In the genomic region with DNA sequence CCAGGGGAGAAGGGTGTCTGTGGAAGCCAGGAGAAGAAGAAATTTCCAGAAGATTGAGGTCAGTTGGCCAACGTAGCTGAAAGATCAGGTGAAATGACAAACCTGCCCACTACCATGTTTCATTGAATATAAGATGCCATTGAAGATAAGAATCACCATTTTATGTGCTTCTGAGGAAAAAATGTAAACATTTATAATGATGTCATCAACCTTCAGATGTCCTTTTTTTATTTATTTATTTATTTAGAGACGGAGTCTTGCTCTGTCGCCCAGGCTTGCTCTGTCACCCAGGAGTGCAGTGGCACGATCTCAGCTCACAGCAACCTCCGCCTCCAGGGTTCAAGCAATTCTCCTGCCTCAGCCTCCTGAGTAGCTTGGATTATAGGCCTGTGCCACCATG, we compare ENCODE assay signal across 26 cellular contexts. TPM values are rescaled to one million over a fixed set of nuclear protein-coding genes. Genes with fewer than 3 reads are reported as not detected.
DNase-seq lines count a peak whose midpoint lies in the region; ATAC-seq, FAIRE-seq and TF ChIP-seq lines count a peak whose summit lies in the region.
"Had no signal": no experiment of that assay in that cellular context is flagged by ENCODE, and none has a peak within 500 bp of the region (broad histone marks: within the 10 kb centered on the region; RNA-seq: fewer than 3 reads in every experiment).

No MANE protein-coding gene starts in this region.

- H3K9me3 ChIP-seq in HepG2 (ENCODE audit: low read length) (no peaks in the 10 kb centered on the region), right lobe of liver (no peaks in the 10 kb centered on the region), HEK293 (ENCODE audit: control insufficient read depth, insufficient read depth, low read depth, low read length) (no peaks in the 10 kb centered on the region), K562 (replicated peaks; ENCODE audit: control insufficient read depth, insufficient read depth, low read depth, low read length) (no peaks in the 10 kb centered on the region)
- H3K9me3 ChIP-seq: BLaER1 had no signal

- H3K27me3 ChIP-seq in HepG2 (ENCODE audit: control insufficient read depth in 1 of 2, insufficient read depth in 2 of 2, low read length in 2 of 2) (peaks cover 2 to 7% of the 10 kb centered on the region in 2 experiments), right lobe of liver (no peaks in the 10 kb centered on the region), K562 (ENCODE audit: control insufficient read depth in 2 of 2, insufficient read depth in 2 of 2, low read length in 2 of 2) (no peaks in the 10 kb centered on the region)

- DNase-seq in HepG2 (ENCODE audit: low spot score) (no peak), right lobe of liver (no peak), K562 (ENCODE audit: extremely low read depth in 1 of 4, low spot score in 3 of 4) (no peak), HTR-8/SVneo (ENCODE audit: insufficient read length, low spot score) (no peak), omental fat pad (ENCODE audit: low spot score) (no peak)
- DNase-seq: 8988T; ACHN; BE2C; C1 segment of cervical spinal cord; CD4-positive, alpha-beta memory T cell; CD4-positive, CD25-positive, alpha-beta regulatory T cell; CD8-positive, alpha-beta memory T cell; COR-L47; DMS 273 treated with DMSO at 0.1 percent for 48 hours; DMS153; DMS53; DMS79; DND-41; EL; GF-D8 had no signal

- no peak for TF ChIP-seq EP300 in HepG2 (IDR thresholded peaks at IDR 0.05; ENCODE audit: low read depth in 2 of 2, low read length in 2 of 2)
- TF ChIP-seq EP300 in HepG2 (CRISPR knock-in tag; IDR thresholded peaks at IDR 0.05; ENCODE audit: borderline replicate concordance) = no peak
- no peak for TF ChIP-seq EP300 in K562 (IDR thresholded peaks at IDR 0.05; ENCODE audit: low read length)

- no peak overlapping the region for H2AFZ ChIP-seq in HepG2 (ENCODE audit: low read length)
- H2AFZ ChIP-seq in K562 (ENCODE audit: low read depth, low read length) = no peak overlapping the region

- H3K27ac ChIP-seq in HepG2 (ENCODE audit: extremely low read length, insufficient read depth, low read length) = no peak overlapping the region
- H3K27ac ChIP-seq in right lobe of liver = no peak overlapping the region
- H3K27ac ChIP-seq in HEK293 (ENCODE audit: extremely low read depth, low read depth, low read length) = no peak overlapping the region
- H3K27ac ChIP-seq in K562 (ENCODE audit: extremely low read depth, low read depth, low read length) = no peak overlapping the region
- H3K27ac ChIP-seq: BLaER1 had no signal

- peaks cover 7% of the 10 kb centered on the region for H3K4me1 ChIP-seq in HepG2 (ENCODE audit: insufficient read depth, low read length)
- H3K4me1 ChIP-seq in right lobe of liver = no peaks in the 10 kb centered on the region
- H3K4me1 ChIP-seq in HEK293 (ENCODE audit: control insufficient read depth, insufficient read depth, low read length) = no peaks in the 10 kb centered on the region
- H3K4me1 ChIP-seq in K562 (replicated peaks in 1 of 2; ENCODE audit: control insufficient read depth in 2 of 2, insufficient read depth in 2 of 2, low read length in 2 of 2) = peaks cover 3% of the 10 kb centered on the region in 2 experiments; a peak in 3 of 5 replicates
- H3K4me1 ChIP-seq: BE2C had no signal

- no peaks in the 10 kb centered on the region for H3K79me2 ChIP-seq in HepG2 (ENCODE audit: insufficient read depth, low read length)
- H3K79me2 ChIP-seq in K562 (ENCODE audit: control insufficient read depth, insufficient read depth, low read length) = no peaks in the 10 kb centered on the region

- H3K9ac ChIP-seq in HepG2 (ENCODE audit: insufficient read depth, low read depth, low read length) (no peak overlapping the region), K562 (ENCODE audit: insufficient read depth in 1 of 2, low read depth in 2 of 2, low read length in 2 of 2) (no peak overlapping the region)
- H3K9ac ChIP-seq: BLaER1 had no signal

- 83% methylated on average over 5 of the region's 5 CpGs for WGBS in HepG2 (ENCODE audit: low lambda C conversion rate)
- WGBS in right lobe of liver (ENCODE audit: insufficient coverage, low coverage, low lambda C conversion rate, missing lambda C conversion rate) = 95% methylated on average over 5 of the region's 5 CpGs
- WGBS in K562 (ENCODE audit: insufficient coverage, low coverage, missing lambda C conversion rate) = 77% methylated on average over 3 of the region's 5 CpGs

- CTCF ChIA-PET in HepG2 (lab: Yijun Ruan, JAX; ENCODE audit: low intra/inter-chr PET ratio, low total read pairs) (no interaction called here), HEK293 (lab: Yijun Ruan, JAX) (interaction anchor here (0.6 to 1.2 kb wide), 3 partner anchors 49 to 804 kb away, joined by 3 to 4 read pairs (median 3); no protein-coding TSS in a partner anchor), K562 (lab: Yijun Ruan, JAX; ENCODE audit: low intra/inter-chr PET ratio) (no interaction called here)

- H3K4me3 ChIP-seq in HepG2 (replicated peaks in 1 of 3; ENCODE audit: insufficient read depth in 1 of 3, low read depth in 2 of 3, low read length in 3 of 3) (no peak overlapping the region), right lobe of liver (no peak overlapping the region), HEK293 (ENCODE audit: low read depth, low read length) (no peak overlapping the region), K562 (no peak overlapping the region)
- H3K4me3 ChIP-seq: BLaER1 had no signal

- intact Hi-C loops in HepG2 (cut with micrococcal nuclease; ENCODE audit: unreplicated experiment) (no loop called here), right lobe of liver (cut with DNase I) (no loop called here), K562 (cut with micrococcal nuclease) (no loop called here)

- BruUV-seq in HepG2 (replicated peaks; lab: Mats Ljungman, UMichigan) (no TSS peak), K562 (replicated peaks; lab: Mats Ljungman, UMichigan) (no TSS peak)

- POLR2A ChIA-PET in HepG2 (lab: Yijun Ruan, JAX) = interaction anchor here (1.2 kb wide), 1 partner anchor 26 kb away, joined by 4 read pairs; a partner anchor contains a TSS
- POLR2A ChIA-PET in HEK293 (lab: Yijun Ruan, JAX) = no interaction called here
- POLR2A ChIA-PET in K562 (lab: Yijun Ruan, JAX) = no interaction called here

- no peak for TF ChIP-seq RAD21 in HepG2 (CRISPR knock-in tag; IDR thresholded peaks at IDR 0.05)
- TF ChIP-seq RAD21 in K562 (CRISPR knock-in tag; conservative IDR thresholded peaks at IDR 0.05 in 1 of 2, IDR thresholded peaks at IDR 0.05 in 1 of 2) = no peak

- in situ Hi-C loops in HepG2 (cut with HindIII; ENCODE audit: extremely low pct_ligation_motif_present, low pct_unique_long_range_greater_than_20kb) (no loop called here), K562 (cut with MboI) (no loop called here)

- H4K20me1 ChIP-seq in HepG2 (ENCODE audit: insufficient read depth, low read length) (no peaks in the 10 kb centered on the region; the same call in 1 of the 2 replicates), K562 (replicated peaks; ENCODE audit: control insufficient read depth, insufficient read depth, low read length) (no peaks in the 10 kb centered on the region; the same call in 1 of the 2 replicates)

- H3K4me2 ChIP-seq in HepG2 (ENCODE audit: low read depth, low read length) (no peak overlapping the region), K562 (ENCODE audit: insufficient read depth, low read length) (no peak overlapping the region)
- H3K4me2 ChIP-seq: BLaER1 had no signal

- H3K9me1 ChIP-seq in K562 (ENCODE audit: control insufficient read depth, insufficient read depth, low read length) = no peaks in the 10 kb centered on the region

- ATAC-seq in HepG2 (no peak), right lobe of liver (no peak), K562 (no peak), omental fat pad (ENCODE audit: low FRiP score) (no peak)

- TF ChIP-seq POLR2A in HepG2 (IDR thresholded peaks at IDR 0.05; ENCODE audit: insufficient read depth in 1 of 2, low read depth in 2 of 2, low read length in 2 of 2) (no peak), right lobe of liver (IDR thresholded peaks at IDR 0.05) (no peak), K562 (conservative IDR thresholded peaks at IDR 0.05) (no peak)

- TF ChIP-seq CTCF in HepG2 (CRISPR knock-in tag; IDR thresholded peaks at IDR 0.05) = no peak
- no peak for TF ChIP-seq CTCF in right lobe of liver (IDR thresholded peaks at IDR 0.05)
- no peak for TF ChIP-seq CTCF in HEK293 (tag by site-specific recombination; IDR thresholded peaks at IDR 0.05)
- TF ChIP-seq CTCF in K562 (IDR thresholded peaks at IDR 0.05 in 2 of 3, conservative IDR thresholded peaks at IDR 0.05 in 1 of 3; ENCODE audit: insufficient read depth in 2 of 3, low read depth in 1 of 3, low read length in 3 of 3) = no peak
- TF ChIP-seq CTCF in omental fat pad (IDR thresholded peaks at IDR 0.05) = no peak

- no peak for FAIRE-seq in HepG2 (lab: Jason Lieb, UNC)
- FAIRE-seq in K562 (lab: Jason Lieb, UNC) = no peak
- FAIRE-seq in HTR-8/SVneo (lab: Jason Lieb, UNC) = no peak
- FAIRE-seq: A204.1, G401.6, GM12891, GM19239 had no signal

- H3K36me3 ChIP-seq in HepG2 (replicated peaks in 1 of 2; ENCODE audit: control insufficient read depth in 1 of 2, insufficient read depth in 2 of 2, low read length in 2 of 2) = peaks cover 13 to 27% of the 10 kb centered on the region in 2 experiments; a peak in 4 of 5 replicates
- H3K36me3 ChIP-seq in right lobe of liver = no peaks in the 10 kb centered on the region
- peaks cover 6 to 42% of the 10 kb centered on the region in 2 experiments; a peak in 2 of 3 replicates for H3K36me3 ChIP-seq in HEK293 (ENCODE audit: control insufficient read depth in 2 of 2, insufficient read depth in 1 of 2, low read length in 2 of 2)
- peaks cover 31% of the 10 kb centered on the region; the same call in 2 of the 3 replicates for H3K36me3 ChIP-seq in K562 (ENCODE audit: control insufficient read depth, insufficient read depth, low read length)

RNA-seq across cellular contexts. Expression of a gene that starts 4.9 kb away (rescaled TPM):
- total RNA-seq in HepG2 (2016; rRNA removed; fragmentation: Illumina TruSeq; extraction: Trizol) (13.5 and 25.1 TPM in 2 replicates), right lobe of liver (1 to 10 TPM in 1 of 6 experiments, under 1 TPM in 5; 0.19 to 1.6 (median 0.63) TPM), K562 (2014; rRNA removed) (52.5 and 59.1 TPM in 2 replicates), K562 (2014; rRNA removed; fragmentation: Illumina TruSeq; extraction: Trizol) (16.1 TPM in 2 replicates), K562 (2015; rRNA removed; fragmentation: Illumina TruSeq; extraction: Trizol) (21.9 and 22.3 TPM in 2 replicates), K562 (2021) (39.6 and 42.4 TPM in 2 replicates), omental fat pad (1 to 10 TPM; 1.7 to 6.3 (median 2.9) TPM)
- total RNA-seq in HepG2 (2016; cell fraction: cytosol; rRNA removed; fragmentation: Illumina TruSeq; extraction: Trizol; ENCODE audit: low read depth) = 11.1 and 12.1 TPM in 2 replicates
- 12.9 and 25.2 TPM in 2 replicates for total RNA-seq in HepG2 (2016; cell fraction: insoluble cytoplasmic fraction; rRNA removed; fragmentation: Illumina TruSeq; extraction: Trizol)
- total RNA-seq in HepG2 (2016; cell fraction: membrane; rRNA removed; fragmentation: Illumina TruSeq; extraction: Trizol) = 17.4 and 19.2 TPM in 2 replicates
- total RNA-seq in HepG2 (2016; cell fraction: nucleus; rRNA removed; fragmentation: Illumina TruSeq; extraction: Trizol) = 22.7 and 24.9 TPM in 2 replicates
- polyA plus RNA-seq in HepG2 (2011; rRNA removed) (20.4 and 31.7 TPM in 2 replicates), K562 (2011; rRNA removed) (19.2 and 20.3 TPM in 2 replicates), K562 (2014; fragmentation: Illumina TruSeq; extraction: Trizol) (22.1 and 27.7 TPM in 2 replicates), K562 (2014; fragmentation: Nextera tagmentation; extraction: Ambion mirVana) (under 1 TPM; 0.03 to 0.07 TPM), K562 (2014; rRNA removed) (49.0 and 50.3 TPM in 2 replicates)
- polyA plus RNA-seq in HepG2 (2011; cell fraction: cytosol; rRNA removed) = 24.7 and 33.2 TPM in 2 replicates
- 25.3 and 29.3 TPM in 2 replicates for polyA plus RNA-seq in HepG2 (2011; cell fraction: nucleus; rRNA removed)
- 12.3 and 15.4 TPM in 2 replicates for polyA plus RNA-seq in HepG2 (2012)
- polyA plus RNA-seq in HepG2 (2016; cell fraction: cytosol; fragmentation: Illumina TruSeq; extraction: Trizol; ENCODE audit: low read depth) = 13.5 and 14.7 TPM in 2 replicates
- polyA plus RNA-seq in HepG2 (2016; cell fraction: insoluble cytoplasmic fraction; fragmentation: Illumina TruSeq; extraction: Trizol; ENCODE audit: low read depth) = 12.3 and 15.0 TPM in 2 replicates
- 18.5 and 19.8 TPM in 2 replicates for polyA plus RNA-seq in HepG2 (2016; cell fraction: membrane; fragmentation: Illumina TruSeq; extraction: Trizol; ENCODE audit: low read depth)
- 39.4 and 41.1 TPM in 2 replicates for polyA plus RNA-seq in HepG2 (2016; cell fraction: nucleus; fragmentation: Illumina TruSeq; extraction: Trizol; ENCODE audit: insufficient read depth, low read depth)
- 19.7 and 24.8 TPM in 2 replicates for polyA minus RNA-seq in HepG2 (2011; rRNA and poly(A)+ RNA removed; ENCODE audit: low replicate concordance)
- polyA minus RNA-seq in HepG2 (2011; cell fraction: cytosol; rRNA and poly(A)+ RNA removed) = 10.5 and 11.6 TPM in 2 replicates
- 5.3 and 7.3 TPM in 2 replicates for polyA minus RNA-seq in HepG2 (2011; cell fraction: nucleus; rRNA and poly(A)+ RNA removed)
- total RNA-seq in K562 (2011; cell fraction: chromatin; rRNA removed; ENCODE audit: low replicate concordance) = 17.2 and 34.9 TPM in 2 replicates
- total RNA-seq in K562 (2011; cell fraction: nucleolus; rRNA removed) = 47.0 and 49.4 TPM in 2 replicates
- total RNA-seq in K562 (2011; cell fraction: nucleoplasm; rRNA removed) = 23.7 and 31.7 TPM in 2 replicates
- 19.5 and 45.6 TPM in 2 replicates for polyA plus RNA-seq in K562 (2011; cell fraction: cytosol; rRNA removed)
- 22.1 and 37.7 TPM in 2 replicates for polyA plus RNA-seq in K562 (2011; cell fraction: nucleus; rRNA removed)
- 18.9 and 20.5 TPM in 2 replicates for polyA plus RNA-seq in K562 (2012)
- 12.9 and 14.7 TPM in 2 replicates for polyA minus RNA-seq in K562 (2011; rRNA and poly(A)+ RNA removed)
- polyA minus RNA-seq in K562 (2011; cell fraction: cytosol; rRNA and poly(A)+ RNA removed) = 16.8 and 18.6 TPM in 2 replicates
- 9.6 and 11.8 TPM in 2 replicates for polyA minus RNA-seq in K562 (2011; cell fraction: nucleus; rRNA and poly(A)+ RNA removed)

RNA-seq across cellular contexts. Expression of a gene that starts 25.9 kb away (rescaled TPM):
- total RNA-seq in HepG2 (2016; rRNA removed; fragmentation: Illumina TruSeq; extraction: Trizol) (133 and 134 TPM in 2 replicates), right lobe of liver (10 to 100 TPM in 2 of 6 experiments, 1 to 10 TPM in 4; 1.6 to 25.3 (median 3.2) TPM), K562 (2014; rRNA removed) (114 and 127 TPM in 2 replicates), K562 (2014; rRNA removed; fragmentation: Illumina TruSeq; extraction: Trizol) (42.8 and 53.3 TPM in 2 replicates), K562 (2015; rRNA removed; fragmentation: Illumina TruSeq; extraction: Trizol) (74.8 and 78.4 TPM in 2 replicates), K562 (2021) (132 and 139 TPM in 2 replicates), omental fat pad (10 to 100 TPM in 1 of 4 donors, 1 to 10 TPM in 3; 2.7 to 10.4 (median 5.9) TPM)
- total RNA-seq in HepG2 (2016; cell fraction: cytosol; rRNA removed; fragmentation: Illumina TruSeq; extraction: Trizol; ENCODE audit: low read depth) = 22.3 and 24.9 TPM in 2 replicates
- total RNA-seq in HepG2 (2016; cell fraction: insoluble cytoplasmic fraction; rRNA removed; fragmentation: Illumina TruSeq; extraction: Trizol) = 115 and 130 TPM in 2 replicates
- 33.8 and 39.4 TPM in 2 replicates for total RNA-seq in HepG2 (2016; cell fraction: membrane; rRNA removed; fragmentation: Illumina TruSeq; extraction: Trizol)
- 68.8 and 75.2 TPM in 2 replicates for total RNA-seq in HepG2 (2016; cell fraction: nucleus; rRNA removed; fragmentation: Illumina TruSeq; extraction: Trizol)
- polyA plus RNA-seq in HepG2 (2011; rRNA removed) (34.3 and 43.5 TPM in 2 replicates), K562 (2011; rRNA removed) (85.3 and 107 TPM in 2 replicates), K562 (2014; fragmentation: Illumina TruSeq; extraction: Trizol) (67.5 and 83.1 TPM in 2 replicates), K562 (2014; fragmentation: Nextera tagmentation; extraction: Ambion mirVana) (1 to 10 TPM; 5.8 to 5.9 TPM), K562 (2014; rRNA removed) (76.5 and 83.7 TPM in 2 replicates)
- polyA plus RNA-seq in HepG2 (2011; cell fraction: cytosol; rRNA removed) = 28.9 and 46.8 TPM in 2 replicates
- polyA plus RNA-seq in HepG2 (2011; cell fraction: nucleus; rRNA removed) = 34.6 and 57.1 TPM in 2 replicates
- polyA plus RNA-seq in HepG2 (2012) = 19.7 and 32.1 TPM in 2 replicates
- polyA plus RNA-seq in HepG2 (2016; cell fraction: cytosol; fragmentation: Illumina TruSeq; extraction: Trizol; ENCODE audit: low read depth) = 7.2 and 8.0 TPM in 2 replicates
- polyA plus RNA-seq in HepG2 (2016; cell fraction: insoluble cytoplasmic fraction; fragmentation: Illumina TruSeq; extraction: Trizol; ENCODE audit: low read depth) = 74.7 and 93.0 TPM in 2 replicates
- polyA plus RNA-seq in HepG2 (2016; cell fraction: membrane; fragmentation: Illumina TruSeq; extraction: Trizol; ENCODE audit: low read depth) = 14.0 and 16.6 TPM in 2 replicates
- polyA plus RNA-seq in HepG2 (2016; cell fraction: nucleus; fragmentation: Illumina TruSeq; extraction: Trizol; ENCODE audit: insufficient read depth, low read depth) = 65.8 and 73.2 TPM in 2 replicates
- 166 and 435 TPM in 2 replicates for polyA minus RNA-seq in HepG2 (2011; rRNA and poly(A)+ RNA removed; ENCODE audit: low replicate concordance)
- polyA minus RNA-seq in HepG2 (2011; cell fraction: cytosol; rRNA and poly(A)+ RNA removed) = 38.0 and 60.1 TPM in 2 replicates
- polyA minus RNA-seq in HepG2 (2011; cell fraction: nucleus; rRNA and poly(A)+ RNA removed) = 20.4 and 28.2 TPM in 2 replicates
- total RNA-seq in K562 (2011; cell fraction: chromatin; rRNA removed; ENCODE audit: low replicate concordance) = 47.8 and 103 TPM in 2 replicates
- total RNA-seq in K562 (2011; cell fraction: nucleolus; rRNA removed) = 73.3 and 75.2 TPM in 2 replicates
- total RNA-seq in K562 (2011; cell fraction: nucleoplasm; rRNA removed) = 58.3 and 58.7 TPM in 2 replicates
- polyA plus RNA-seq in K562 (2011; cell fraction: cytosol; rRNA removed) = 111 and 139 TPM in 2 replicates
- polyA plus RNA-seq in K562 (2011; cell fraction: nucleus; rRNA removed) = 97.8 and 104 TPM in 2 replicates
- polyA plus RNA-seq in K562 (2012) = 69.7 and 85.9 TPM in 2 replicates
- polyA minus RNA-seq in K562 (2011; rRNA and poly(A)+ RNA removed) = 93.0 and 140 TPM in 2 replicates
- 127 and 131 TPM in 2 replicates for polyA minus RNA-seq in K562 (2011; cell fraction: cytosol; rRNA and poly(A)+ RNA removed)
- 35.5 and 49.1 TPM in 2 replicates for polyA minus RNA-seq in K562 (2011; cell fraction: nucleus; rRNA and poly(A)+ RNA removed)

RNA-seq across cellular contexts. Expression of a gene that starts 33.5 kb away (rescaled TPM):
- total RNA-seq in HepG2 (2016; rRNA removed; fragmentation: Illumina TruSeq; extraction: Trizol) (16.0 and 25.8 TPM in 2 replicates), right lobe of liver (10 to 100 TPM; 13.9 to 25.9 (median 23.3) TPM), K562 (2014; rRNA removed) (18.6 and 23.2 TPM in 2 replicates), K562 (2014; rRNA removed; fragmentation: Illumina TruSeq; extraction: Trizol) (3.7 and 7.3 TPM in 2 replicates), K562 (2015; rRNA removed; fragmentation: Illumina TruSeq; extraction: Trizol) (9.2 and 10.3 TPM in 2 replicates), K562 (2021) (19.4 and 21.5 TPM in 2 replicates), omental fat pad (10 to 100 TPM; 31.4 to 39.0 (median 33.5) TPM)
- 5.2 and 7.7 TPM in 2 replicates for total RNA-seq in HepG2 (2016; cell fraction: cytosol; rRNA removed; fragmentation: Illumina TruSeq; extraction: Trizol; ENCODE audit: low read depth)
- total RNA-seq in HepG2 (2016; cell fraction: insoluble cytoplasmic fraction; rRNA removed; fragmentation: Illumina TruSeq; extraction: Trizol) = 18.1 and 26.7 TPM in 2 replicates
- 14.2 and 15.9 TPM in 2 replicates for total RNA-seq in HepG2 (2016; cell fraction: membrane; rRNA removed; fragmentation: Illumina TruSeq; extraction: Trizol)
- 19.5 and 20.8 TPM in 2 replicates for total RNA-seq in HepG2 (2016; cell fraction: nucleus; rRNA removed; fragmentation: Illumina TruSeq; extraction: Trizol)
- polyA plus RNA-seq in HepG2 (2011; rRNA removed) (25.4 and 35.4 TPM in 2 replicates), K562 (2011; rRNA removed) (13.9 and 18.2 TPM in 2 replicates), K562 (2014; fragmentation: Illumina TruSeq; extraction: Trizol) (11.1 and 13.2 TPM in 2 replicates), K562 (2014; fragmentation: Nextera tagmentation; extraction: Ambion mirVana) (1 to 10 TPM in 1 of 2 experiments, under 1 TPM in 1; 0.66 to 1.4 TPM), K562 (2014; rRNA removed) (16.7 and 19.5 TPM in 2 replicates)
- polyA plus RNA-seq in HepG2 (2011; cell fraction: cytosol; rRNA removed) = 20.8 and 29.8 TPM in 2 replicates
- 39.0 and 41.7 TPM in 2 replicates for polyA plus RNA-seq in HepG2 (2011; cell fraction: nucleus; rRNA removed)
- 13.0 and 16.0 TPM in 2 replicates for polyA plus RNA-seq in HepG2 (2012)
- polyA plus RNA-seq in HepG2 (2016; cell fraction: cytosol; fragmentation: Illumina TruSeq; extraction: Trizol; ENCODE audit: low read depth) = 5.6 and 6.4 TPM in 2 replicates
- polyA plus RNA-seq in HepG2 (2016; cell fraction: insoluble cytoplasmic fraction; fragmentation: Illumina TruSeq; extraction: Trizol; ENCODE audit: low read depth) = 14.3 TPM in 2 replicates
- polyA plus RNA-seq in HepG2 (2016; cell fraction: membrane; fragmentation: Illumina TruSeq; extraction: Trizol; ENCODE audit: low read depth) = 9.6 and 10.9 TPM in 2 replicates
- polyA plus RNA-seq in HepG2 (2016; cell fraction: nucleus; fragmentation: Illumina TruSeq; extraction: Trizol; ENCODE audit: insufficient read depth, low read depth) = 34.7 and 36.4 TPM in 2 replicates
- polyA minus RNA-seq in HepG2 (2011; rRNA and poly(A)+ RNA removed; ENCODE audit: low replicate concordance) = 60.4 and 130 TPM in 2 replicates
- 12.0 and 12.9 TPM in 2 replicates for polyA minus RNA-seq in HepG2 (2011; cell fraction: cytosol; rRNA and poly(A)+ RNA removed)
- 12.6 and 20.5 TPM in 2 replicates for polyA minus RNA-seq in HepG2 (2011; cell fraction: nucleus; rRNA and poly(A)+ RNA removed)
- 9.3 and 35.1 TPM in 2 replicates for total RNA-seq in K562 (2011; cell fraction: chromatin; rRNA removed; ENCODE audit: low replicate concordance)
- total RNA-seq in K562 (2011; cell fraction: nucleolus; rRNA removed) = 40.4 and 44.2 TPM in 2 replicates
- total RNA-seq in K562 (2011; cell fraction: nucleoplasm; rRNA removed) = 25.4 and 30.3 TPM in 2 replicates
- polyA plus RNA-seq in K562 (2011; cell fraction: cytosol; rRNA removed) = 26.2 and 45.0 TPM in 2 replicates
- 43.6 and 57.3 TPM in 2 replicates for polyA plus RNA-seq in K562 (2011; cell fraction: nucleus; rRNA removed)
- 14.2 and 17.5 TPM in 2 replicates for polyA plus RNA-seq in K562 (2012)
- 7.6 and 11.4 TPM in 2 replicates for polyA minus RNA-seq in K562 (2011; rRNA and poly(A)+ RNA removed)
- polyA minus RNA-seq in K562 (2011; cell fraction: cytosol; rRNA and poly(A)+ RNA removed) = 9.7 and 14.2 TPM in 2 replicates
- polyA minus RNA-seq in K562 (2011; cell fraction: nucleus; rRNA and poly(A)+ RNA removed) = 9.0 and 15.6 TPM in 2 replicates

RNA-seq across cellular contexts. Expression of a gene that starts 48.7 kb away (rescaled TPM):
- 0.24 and 0.42 TPM in 2 replicates for total RNA-seq in HepG2 (2016; rRNA removed; fragmentation: Illumina TruSeq; extraction: Trizol)
- 0.09 and 0.30 TPM in 2 replicates for total RNA-seq in HepG2 (2016; cell fraction: cytosol; rRNA removed; fragmentation: Illumina TruSeq; extraction: Trizol; ENCODE audit: low read depth)
- total RNA-seq in HepG2 (2016; cell fraction: insoluble cytoplasmic fraction; rRNA removed; fragmentation: Illumina TruSeq; extraction: Trizol) = 0.13 and 0.30 TPM in 2 replicates
- total RNA-seq in HepG2 (2016; cell fraction: membrane; rRNA removed; fragmentation: Illumina TruSeq; extraction: Trizol) = 0.56 and 0.72 TPM in 2 replicates
- total RNA-seq in HepG2 (2016; cell fraction: nucleus; rRNA removed; fragmentation: Illumina TruSeq; extraction: Trizol) = 1.0 and 2.3 TPM in 2 replicates
- 14.5 and 17.9 TPM in 2 replicates for polyA plus RNA-seq in HepG2 (2011; rRNA removed)
- polyA plus RNA-seq in HepG2 (2011; cell fraction: cytosol; rRNA removed) = 12.3 and 15.2 TPM in 2 replicates
- polyA plus RNA-seq in HepG2 (2011; cell fraction: nucleus; rRNA removed) = 97.1 and 99.3 TPM in 2 replicates
- 7.0 and 10.3 TPM in 2 replicates for polyA plus RNA-seq in HepG2 (2012)
- 0.44 and 0.71 TPM in 2 replicates for polyA plus RNA-seq in HepG2 (2016; cell fraction: cytosol; fragmentation: Illumina TruSeq; extraction: Trizol; ENCODE audit: low read depth)
- 0.98 and 1.0 TPM in 2 replicates for polyA plus RNA-seq in HepG2 (2016; cell fraction: insoluble cytoplasmic fraction; fragmentation: Illumina TruSeq; extraction: Trizol; ENCODE audit: low read depth)
- polyA plus RNA-seq in HepG2 (2016; cell fraction: membrane; fragmentation: Illumina TruSeq; extraction: Trizol; ENCODE audit: low read depth) = 0.39 and 0.88 TPM in 2 replicates
- 2.9 and 3.4 TPM in 2 replicates for polyA plus RNA-seq in HepG2 (2016; cell fraction: nucleus; fragmentation: Illumina TruSeq; extraction: Trizol; ENCODE audit: insufficient read depth, low read depth)
- polyA minus RNA-seq in HepG2 (2011; rRNA and poly(A)+ RNA removed; ENCODE audit: low replicate concordance) = 33.1 and 57.2 TPM in 2 replicates
- 6.9 and 10.2 TPM in 2 replicates for polyA minus RNA-seq in HepG2 (2011; cell fraction: cytosol; rRNA and poly(A)+ RNA removed)
- 15.7 and 18.6 TPM in 2 replicates for polyA minus RNA-seq in HepG2 (2011; cell fraction: nucleus; rRNA and poly(A)+ RNA removed)
- 10 to 100 TPM in 5 of 6 experiments, 1 to 10 TPM in 1; 9.4 to 20.3 (median 12.2) TPM for total RNA-seq in right lobe of liver
- total RNA-seq in K562 (2011; cell fraction: chromatin; rRNA removed; ENCODE audit: low replicate concordance) = 7.7 and 16.8 TPM in 2 replicates
- total RNA-seq in K562 (2011; cell fraction: nucleolus; rRNA removed) = 13.7 and 16.5 TPM in 2 replicates
- 6.9 and 9.3 TPM in 2 replicates for total RNA-seq in K562 (2011; cell fraction: nucleoplasm; rRNA removed)
- 0.68 and 1.0 TPM in 2 replicates for total RNA-seq in K562 (2014; rRNA removed)
- total RNA-seq in K562 (2014; rRNA removed; fragmentation: Illumina TruSeq; extraction: Trizol) = 0.25 and 0.26 TPM in 2 replicates
- 0.29 and 0.30 TPM in 2 replicates for total RNA-seq in K562 (2015; rRNA removed; fragmentation: Illumina TruSeq; extraction: Trizol)
- 1.6 and 1.9 TPM in 2 replicates for total RNA-seq in K562 (2021)
- 1.2 and 1.7 TPM in 2 replicates for polyA plus RNA-seq in K562 (2011; rRNA removed)
- 1.3 and 2.5 TPM in 2 replicates for polyA plus RNA-seq in K562 (2011; cell fraction: cytosol; rRNA removed)
- polyA plus RNA-seq in K562 (2011; cell fraction: nucleus; rRNA removed) = 14.3 and 22.2 TPM in 2 replicates
- polyA plus RNA-seq in K562 (2012) = 1.7 and 6.1 TPM in 2 replicates
- 0.42 and 1.1 TPM in 2 replicates for polyA plus RNA-seq in K562 (2014; fragmentation: Illumina TruSeq; extraction: Trizol)
- under 1 TPM in 1 of 2 experiments, not detected in 1; 0.04 TPM for polyA plus RNA-seq in K562 (2014; fragmentation: Nextera tagmentation; extraction: Ambion mirVana)
- polyA plus RNA-seq in K562 (2014; rRNA removed) = 1.4 and 2.3 TPM in 2 replicates
- 0.60 and 0.95 TPM in 2 replicates for polyA minus RNA-seq in K562 (2011; rRNA and poly(A)+ RNA removed)
- 1.0 and 2.4 TPM in 2 replicates for polyA minus RNA-seq in K562 (2011; cell fraction: cytosol; rRNA and poly(A)+ RNA removed)
- 4.1 and 5.9 TPM in 2 replicates for polyA minus RNA-seq in K562 (2011; cell fraction: nucleus; rRNA and poly(A)+ RNA removed)
- 100 to 1,000 TPM in 1 of 4 donors, 10 to 100 TPM in 3; 19.5 to 114 (median 28.7) TPM for total RNA-seq in omental fat pad
